17 cellular contexts compared by ENCODE assay signal in the genomic region with DNA sequence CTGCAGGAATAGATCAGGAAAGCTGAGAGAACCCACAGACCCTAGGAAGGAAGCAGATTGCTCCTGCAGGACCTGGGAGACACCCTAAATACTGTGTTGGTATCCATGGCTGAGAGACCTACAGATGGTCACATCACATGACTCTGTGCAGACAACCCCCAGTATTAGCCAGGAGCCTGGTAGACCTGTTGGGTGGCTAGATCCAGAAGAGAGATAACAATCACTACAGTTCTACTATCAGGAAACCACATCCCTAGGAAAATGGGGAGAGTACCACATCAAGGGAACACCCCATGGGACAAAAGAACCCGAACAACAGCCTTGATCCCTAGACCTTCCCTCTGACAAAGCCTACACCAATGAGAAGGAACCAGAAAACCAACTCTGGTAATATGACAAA. TPM values are rescaled to one million over a fixed set of nuclear protein-coding genes. Genes with fewer than 3 reads are reported as not detected.
DNase-seq lines count a peak whose midpoint lies in the region; ATAC-seq and TF ChIP-seq lines count a peak whose summit lies in the region.
"Had no signal": no experiment of that assay in that cellular context is flagged by ENCODE, and none has a peak within 500 bp of the region (broad histone marks: within the 10 kb centered on the region; RNA-seq: fewer than 3 reads in every experiment).

No MANE protein-coding gene starts in this region.

- DNase-seq in NCI-H82 (lab: John Stamatoyannopoulos, UW) (peak; percentile 2), NCI-H82 treated with DMSO at 0.1 percent for 48 hours (lab: John Stamatoyannopoulos, UW; ENCODE audit: unreplicated experiment) (no peak), WTC11 (ENCODE audit: low spot score) (no peak), posterior cingulate gyrus (no peak), chondrocyte (ENCODE audit: low spot score) (no peak)
- peak; percentile 45 for DNase-seq in Jurkat, Clone E6-1 (ENCODE audit: low read depth, low spot score)
- no peak for DNase-seq in activated naive CD4-positive, alpha-beta T cell treated with anti-CD3 and anti-CD28 coated beads, Interleukin-2, amount 50 U/mL, for 16 hours
- DNase-seq: 8988T; AML-193; CD4-positive, CD25-positive, alpha-beta regulatory T cell; DMS79; EL; GDM1; IMR-90 had no signal

- H3K4me3 ChIP-seq in Jurkat, Clone E6-1 (ENCODE audit: low read length), result no peak overlapping the region
- H3K4me3 ChIP-seq: BLaER1 treated with 17β-estradiol and CSF1 and Interleukin-3, amounts not matched to agents 10 nM and 100 nM had no signal

- H3K4me1 Mint-ChIP-seq in WTC11 (peaks cover 9% of the 10 kb centered on the region), chondrocyte (ENCODE audit: low read depth) (peaks cover 18% of the 10 kb centered on the region)
- H3K4me1 Mint-ChIP-seq: CD4-positive, CD25-positive, alpha-beta regulatory T cell had no signal

- TF ChIP-seq CTCF in WTC11 (IDR thresholded peaks at IDR 0.05) (no peak), chondrocyte (IDR thresholded peaks at IDR 0.05) (no peak)

- ATAC-seq in WTC11, result no peak
- no peak for ATAC-seq in GM19035 (IDR thresholded peaks at IDR 0.05; ENCODE audit: unreplicated experiment)
- ATAC-seq: HCT116 had no signal

- H3K36me3 Mint-ChIP-seq in WTC11 (no peaks in the 10 kb centered on the region), chondrocyte (ENCODE audit: low read depth) (no peaks in the 10 kb centered on the region)
- H3K36me3 Mint-ChIP-seq: CD4-positive, CD25-positive, alpha-beta regulatory T cell had no signal

- H3K27me3 Mint-ChIP-seq in WTC11 (ENCODE audit: low read depth) (no peaks in the 10 kb centered on the region), chondrocyte (ENCODE audit: low read depth) (peaks cover 8% of the 10 kb centered on the region)

- no peak overlapping the region for H3K4me3 Mint-ChIP-seq in WTC11
- H3K4me3 Mint-ChIP-seq in chondrocyte (ENCODE audit: unreplicated experiment), result no peak overlapping the region
- H3K4me3 Mint-ChIP-seq: CD4-positive, CD25-positive, alpha-beta regulatory T cell had no signal

- CTCF ChIA-PET in WTC11 (lab: Charles Lee), result interaction anchor here (2.5 kb wide), 1 partner anchor 141 kb away, joined by 10 read pairs; no protein-coding TSS in a partner anchor

- H3K27ac Mint-ChIP-seq in WTC11, result peak overlapping the region; percentile 25; the same call in 1 of the 2 replicates
- H3K27ac Mint-ChIP-seq in chondrocyte (ENCODE audit: unreplicated experiment), result no peak overlapping the region
- H3K27ac Mint-ChIP-seq: CD4-positive, CD25-positive, alpha-beta regulatory T cell had no signal

- POLR2A ChIA-PET in WTC11 (lab: Charles Lee), result no interaction called here

- H3K9me3 Mint-ChIP-seq in WTC11 (no peaks in the 10 kb centered on the region), chondrocyte (ENCODE audit: low read depth) (no peaks in the 10 kb centered on the region)

- intact Hi-C loops in posterior cingulate gyrus (cut with DNase I), result no loop called here

TF ChIP-seq in WTC11, 78 proteins besides CTCF, POLR2A, EP300 and RAD21 (continues in another document):
- no peak for TF ChIP-seq GABPB1 (CRISPR knock-in tag; IDR thresholded peaks at IDR 0.05)
- no peak for TF ChIP-seq NR1H2 (CRISPR knock-in tag; IDR thresholded peaks at IDR 0.05)
- TF ChIP-seq SMAD4 (CRISPR knock-in tag; IDR thresholded peaks at IDR 0.05), result no peak
- no peak for TF ChIP-seq PRRX2 (CRISPR knock-in tag; IDR thresholded peaks at IDR 0.05)
- TF ChIP-seq, protein P1, sequence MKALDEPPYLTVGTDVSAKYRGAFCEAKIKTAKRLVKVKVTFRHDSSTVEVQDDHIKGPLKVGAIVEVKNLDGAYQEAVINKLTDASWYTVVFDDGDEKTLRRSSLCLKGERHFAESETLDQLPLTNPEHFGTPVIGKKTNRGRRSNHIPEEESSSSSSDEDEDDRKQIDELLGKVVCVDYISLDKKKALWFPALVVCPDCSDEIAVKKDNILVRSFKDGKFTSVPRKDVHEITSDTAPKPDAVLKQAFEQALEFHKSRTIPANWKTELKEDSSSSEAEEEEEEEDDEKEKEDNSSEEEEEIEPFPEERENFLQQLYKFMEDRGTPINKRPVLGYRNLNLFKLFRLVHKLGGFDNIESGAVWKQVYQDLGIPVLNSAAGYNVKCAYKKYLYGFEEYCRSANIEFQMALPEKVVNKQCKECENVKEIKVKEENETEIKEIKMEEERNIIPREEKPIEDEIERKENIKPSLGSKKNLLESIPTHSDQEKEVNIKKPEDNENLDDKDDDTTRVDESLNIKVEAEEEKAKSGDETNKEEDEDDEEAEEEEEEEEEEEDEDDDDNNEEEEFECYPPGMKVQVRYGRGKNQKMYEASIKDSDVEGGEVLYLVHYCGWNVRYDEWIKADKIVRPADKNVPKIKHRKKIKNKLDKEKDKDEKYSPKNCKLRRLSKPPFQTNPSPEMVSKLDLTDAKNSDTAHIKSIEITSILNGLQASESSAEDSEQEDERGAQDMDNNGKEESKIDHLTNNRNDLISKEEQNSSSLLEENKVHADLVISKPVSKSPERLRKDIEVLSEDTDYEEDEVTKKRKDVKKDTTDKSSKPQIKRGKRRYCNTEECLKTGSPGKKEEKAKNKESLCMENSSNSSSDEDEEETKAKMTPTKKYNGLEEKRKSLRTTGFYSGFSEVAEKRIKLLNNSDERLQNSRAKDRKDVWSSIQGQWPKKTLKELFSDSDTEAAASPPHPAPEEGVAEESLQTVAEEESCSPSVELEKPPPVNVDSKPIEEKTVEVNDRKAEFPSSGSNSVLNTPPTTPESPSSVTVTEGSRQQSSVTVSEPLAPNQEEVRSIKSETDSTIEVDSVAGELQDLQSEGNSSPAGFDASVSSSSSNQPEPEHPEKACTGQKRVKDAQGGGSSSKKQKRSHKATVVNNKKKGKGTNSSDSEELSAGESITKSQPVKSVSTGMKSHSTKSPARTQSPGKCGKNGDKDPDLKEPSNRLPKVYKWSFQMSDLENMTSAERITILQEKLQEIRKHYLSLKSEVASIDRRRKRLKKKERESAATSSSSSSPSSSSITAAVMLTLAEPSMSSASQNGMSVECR (CRISPR knock-in tag; IDR thresholded peaks at IDR 0.05; ENCODE audit: borderline replicate concordance), result no peak
- no peak for TF ChIP-seq RELA (CRISPR knock-in tag; IDR thresholded peaks at IDR 0.05; ENCODE audit: borderline replicate concordance)
- TF ChIP-seq, protein P2, sequence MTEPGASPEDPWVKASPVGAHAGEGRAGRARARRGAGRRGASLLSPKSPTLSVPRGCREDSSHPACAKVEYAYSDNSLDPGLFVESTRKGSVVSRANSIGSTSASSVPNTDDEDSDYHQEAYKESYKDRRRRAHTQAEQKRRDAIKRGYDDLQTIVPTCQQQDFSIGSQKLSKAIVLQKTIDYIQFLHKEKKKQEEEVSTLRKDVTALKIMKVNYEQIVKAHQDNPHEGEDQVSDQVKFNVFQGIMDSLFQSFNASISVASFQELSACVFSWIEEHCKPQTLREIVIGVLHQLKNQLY (CRISPR knock-in tag; IDR thresholded peaks at IDR 0.05), result no peak
- TF ChIP-seq, protein P3, sequence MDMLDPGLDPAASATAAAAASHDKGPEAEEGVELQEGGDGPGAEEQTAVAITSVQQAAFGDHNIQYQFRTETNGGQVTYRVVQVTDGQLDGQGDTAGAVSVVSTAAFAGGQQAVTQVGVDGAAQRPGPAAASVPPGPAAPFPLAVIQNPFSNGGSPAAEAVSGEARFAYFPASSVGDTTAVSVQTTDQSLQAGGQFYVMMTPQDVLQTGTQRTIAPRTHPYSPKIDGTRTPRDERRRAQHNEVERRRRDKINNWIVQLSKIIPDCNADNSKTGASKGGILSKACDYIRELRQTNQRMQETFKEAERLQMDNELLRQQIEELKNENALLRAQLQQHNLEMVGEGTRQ (CRISPR knock-in tag; IDR thresholded peaks at IDR 0.05), result no peak
- no peak for TF ChIP-seq GRHL2 (CRISPR knock-in tag; IDR thresholded peaks at IDR 0.05; ENCODE audit: insufficient replicate concordance, severe bottlenecking)
- TF ChIP-seq, protein P4, sequence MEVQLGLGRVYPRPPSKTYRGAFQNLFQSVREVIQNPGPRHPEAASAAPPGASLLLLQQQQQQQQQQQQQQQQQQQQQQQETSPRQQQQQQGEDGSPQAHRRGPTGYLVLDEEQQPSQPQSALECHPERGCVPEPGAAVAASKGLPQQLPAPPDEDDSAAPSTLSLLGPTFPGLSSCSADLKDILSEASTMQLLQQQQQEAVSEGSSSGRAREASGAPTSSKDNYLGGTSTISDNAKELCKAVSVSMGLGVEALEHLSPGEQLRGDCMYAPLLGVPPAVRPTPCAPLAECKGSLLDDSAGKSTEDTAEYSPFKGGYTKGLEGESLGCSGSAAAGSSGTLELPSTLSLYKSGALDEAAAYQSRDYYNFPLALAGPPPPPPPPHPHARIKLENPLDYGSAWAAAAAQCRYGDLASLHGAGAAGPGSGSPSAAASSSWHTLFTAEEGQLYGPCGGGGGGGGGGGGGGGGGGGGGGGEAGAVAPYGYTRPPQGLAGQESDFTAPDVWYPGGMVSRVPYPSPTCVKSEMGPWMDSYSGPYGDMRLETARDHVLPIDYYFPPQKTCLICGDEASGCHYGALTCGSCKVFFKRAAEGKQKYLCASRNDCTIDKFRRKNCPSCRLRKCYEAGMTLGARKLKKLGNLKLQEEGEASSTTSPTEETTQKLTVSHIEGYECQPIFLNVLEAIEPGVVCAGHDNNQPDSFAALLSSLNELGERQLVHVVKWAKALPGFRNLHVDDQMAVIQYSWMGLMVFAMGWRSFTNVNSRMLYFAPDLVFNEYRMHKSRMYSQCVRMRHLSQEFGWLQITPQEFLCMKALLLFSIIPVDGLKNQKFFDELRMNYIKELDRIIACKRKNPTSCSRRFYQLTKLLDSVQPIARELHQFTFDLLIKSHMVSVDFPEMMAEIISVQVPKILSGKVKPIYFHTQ (CRISPR knock-in tag; IDR thresholded peaks at IDR 0.05), result no peak
- TF ChIP-seq ZNF416 (CRISPR knock-in tag; IDR thresholded peaks at IDR 0.05), result no peak
- TF ChIP-seq ZNF232 (CRISPR knock-in tag; IDR thresholded peaks at IDR 0.05), result no peak
- TF ChIP-seq ZNF396 (CRISPR knock-in tag; IDR thresholded peaks at IDR 0.05; ENCODE audit: borderline replicate concordance), result no peak
- TF ChIP-seq NR2C2 (CRISPR knock-in tag; IDR thresholded peaks at IDR 0.05), result no peak

RNA-seq across cellular contexts. Expression of a gene that starts 24.2 kb away (rescaled TPM):
- 83.0 TPM for polyA plus RNA-seq in Jurkat, Clone E6-1 (2012; ENCODE audit: insufficient read depth, insufficient read length)
- total RNA-seq in WTC11 (2021) (44.6 to 53.2 TPM (median 45.7 TPM) in 3 replicates), chondrocyte (9.5 to 12.6 TPM (median 10.4 TPM) in 3 replicates)

Comparison
In these comparisons a context has a peak if more than half of its experiments do, and no peak if none do; other contexts are left out.
1. DNase-seq: peak in NCI-H82 (single experiment) and Jurkat, Clone E6-1 (single experiment); none in NCI-H82 treated with DMSO at 0.1 percent for 48 hours (single experiment), WTC11 (single experiment), posterior cingulate gyrus (0 of 10), chondrocyte (single experiment) and activated naive CD4-positive, alpha-beta T cell treated with anti-CD3 and anti-CD28 coated beads, Interleukin-2, amount 50 U/mL, for 16 hours (single experiment).